In the genomic region with DNA sequence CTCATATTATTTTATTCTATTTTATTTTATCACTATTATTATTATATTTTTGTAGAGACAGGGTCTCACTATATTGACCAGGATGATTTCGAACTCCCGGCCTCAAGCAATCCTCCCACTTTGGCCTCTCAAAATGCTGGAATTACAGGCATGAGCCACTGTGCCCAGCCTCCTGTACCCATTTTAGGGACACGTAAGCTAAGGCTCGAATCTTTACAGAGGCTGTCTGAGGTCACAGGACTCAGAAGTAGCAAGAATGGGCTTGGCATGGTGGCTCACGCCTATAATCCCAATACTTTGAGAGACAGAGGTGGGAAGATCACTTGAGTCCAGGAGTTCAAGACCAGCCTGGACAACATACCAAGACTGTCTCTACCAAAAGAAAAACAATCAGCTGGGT, we compare ENCODE assay signal across 20 cellular contexts.
"Had no signal": no experiment of that assay in that cellular context is flagged by ENCODE, and none has a peak within 500 bp of the region (broad histone marks: within the 10 kb centered on the region; RNA-seq: fewer than 3 reads in every experiment).

No MANE protein-coding gene starts in this region.

- H3K27me3 ChIP-seq: neutrophil, pancreas, right atrium auricular region, sigmoid colon, stomach, thyroid gland, transverse colon, upper lobe of right lung, vagina had no signal

- H3K27ac Mint-ChIP-seq: naive thymus-derived CD4-positive, alpha-beta T cell; natural killer cell; nephron; stimulated activated effector memory CD8-positive, alpha-beta T cell treated with anti-CD3 and anti-CD28 coated beads, Interleukin-12 subunit alpha, Interleukin-12 subunit beta, amount 100 ng/mL, for 72 hours; stimulated activated naive B cell treated with anti-CD40 and anti-IgM and Interleukin-4, amounts not matched to agents 10 μg/mL and 1 μg/mL and 100 μg/mL, for 72 hours; stimulated activated naive CD8-positive, alpha-beta T cell treated with anti-CD3 and anti-CD28 coated beads, Interleukin-15, Interleukin-2, amounts not matched to agents 100 ng/mL and 50 ng/mL, for 24 hours had no signal

- H3K4me1 Mint-ChIP-seq: natural killer cell; nephron; stimulated activated effector memory CD8-positive, alpha-beta T cell treated with anti-CD3 and anti-CD28 coated beads, Interleukin-12 subunit alpha, Interleukin-12 subunit beta, amount 100 ng/mL, for 72 hours had no signal

- DNase-seq: natural killer cell; sigmoid colon; stimulated activated CD4-positive, alpha-beta T cell treated with anti-CD3 and anti-CD28 coated beads, Interleukin-12 subunit alpha, Interleukin-12 subunit beta, amount 100 ng/mL, for 4 hours had no signal

- H3K27me3 Mint-ChIP-seq: naive thymus-derived CD4-positive, alpha-beta T cell; stimulated activated naive B cell treated with anti-CD40 and anti-IgM and Interleukin-4, amounts not matched to agents 10 μg/mL and 1 μg/mL and 100 μg/mL, for 72 hours; stimulated activated naive CD8-positive, alpha-beta T cell treated with anti-CD3 and anti-CD28 coated beads, Interleukin-15, Interleukin-2, amounts not matched to agents 100 ng/mL and 50 ng/mL, for 24 hours; type B pancreatic cell had no signal

- H3K9me3 Mint-ChIP-seq: naive thymus-derived CD4-positive, alpha-beta T cell; natural killer cell; nephron; stimulated activated effector memory CD8-positive, alpha-beta T cell treated with anti-CD3 and anti-CD28 coated beads, Interleukin-12 subunit alpha, Interleukin-12 subunit beta, amount 100 ng/mL, for 72 hours; stimulated activated naive B cell treated with anti-CD40 and anti-IgM and Interleukin-4, amounts not matched to agents 10 μg/mL and 1 μg/mL and 100 μg/mL, for 72 hours; stimulated activated naive CD8-positive, alpha-beta T cell treated with anti-CD3 and anti-CD28 coated beads, Interleukin-15, Interleukin-2, amounts not matched to agents 100 ng/mL and 50 ng/mL, for 24 hours; type B pancreatic cell had no signal

- H3K36me3 ChIP-seq: pancreas, prostate gland, thyroid gland, transverse colon had no signal

- H3K27ac ChIP-seq: neutrophil, pancreas, prostate gland, right atrium auricular region, sigmoid colon, stomach, thoracic aorta, thyroid gland, transverse colon, upper lobe of right lung, vagina had no signal

- FAIRE-seq: pancreas, small intestine had no signal

- H3K4me3 Mint-ChIP-seq: naive thymus-derived CD4-positive, alpha-beta T cell; natural killer cell; nephron; stimulated activated effector memory CD8-positive, alpha-beta T cell treated with anti-CD3 and anti-CD28 coated beads, Interleukin-12 subunit alpha, Interleukin-12 subunit beta, amount 100 ng/mL, for 72 hours; stimulated activated naive B cell treated with anti-CD40 and anti-IgM and Interleukin-4, amounts not matched to agents 10 μg/mL and 1 μg/mL and 100 μg/mL, for 72 hours; stimulated activated naive CD8-positive, alpha-beta T cell treated with anti-CD3 and anti-CD28 coated beads, Interleukin-15, Interleukin-2, amounts not matched to agents 100 ng/mL and 50 ng/mL, for 24 hours; type B pancreatic cell had no signal

- H3K4me3 ChIP-seq: pancreas, prostate gland, right atrium auricular region, sigmoid colon, stomach, thoracic aorta, thyroid gland, transverse colon, upper lobe of right lung, vagina had no signal

- H3K4me1 ChIP-seq: pancreas, prostate gland, right atrium auricular region, sigmoid colon, stomach, transverse colon, upper lobe of right lung, vagina had no signal

- H3K36me3 Mint-ChIP-seq: natural killer cell, type B pancreatic cell had no signal

- H3K9me3 ChIP-seq: neutrophil, pancreas, prostate gland, right atrium auricular region, sigmoid colon, stomach, thoracic aorta, thyroid gland, transverse colon, upper lobe of right lung, vagina had no signal
